In the genomic region with DNA sequence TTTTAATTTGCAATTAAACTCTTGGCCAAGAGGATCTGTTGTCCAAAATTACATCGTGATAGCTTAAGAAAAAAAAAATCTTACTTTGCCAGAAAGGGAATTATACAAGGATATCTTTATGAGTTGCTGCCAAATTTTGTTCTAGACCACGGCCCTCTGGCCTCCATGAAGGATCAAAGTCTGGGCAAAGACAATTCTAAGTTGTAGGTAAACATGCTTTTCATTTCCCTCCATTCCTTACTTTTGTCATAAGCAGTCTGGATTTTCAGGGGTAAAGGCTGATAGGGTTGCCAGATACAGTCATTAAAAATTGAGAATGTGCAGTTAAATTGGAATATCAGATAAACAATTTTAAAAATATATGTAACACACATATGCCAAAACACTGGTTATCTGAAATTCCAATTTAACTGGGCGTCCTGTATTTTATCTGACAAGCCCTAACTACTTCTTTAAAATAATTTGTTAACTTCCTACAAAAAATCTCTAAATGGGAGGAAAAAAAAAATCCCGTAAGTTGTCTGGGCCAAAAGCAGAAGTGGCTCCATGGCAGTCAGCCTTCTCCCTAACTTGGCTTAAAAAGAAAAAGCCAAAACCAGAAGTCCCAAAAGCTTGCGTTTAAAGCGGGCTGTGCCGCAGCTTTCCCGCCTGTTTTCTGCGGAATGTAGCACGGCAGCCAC, we compare ENCODE assay signal across 1 cellular context.
TF ChIP-seq lines count a peak whose summit lies in the region.

No MANE protein-coding gene starts in this region.

TF ChIP-seq in HepG2, 621 proteins besides CTCF, POLR2A, EP300 and RAD21 (continued from another document):
- TF ChIP-seq ISL2 (CRISPR knock-in tag; IDR thresholded peaks at IDR 0.05) (no peak), GABPA (IDR thresholded peaks at IDR 0.05; ENCODE audit: low read depth, low read length) (no peak), GABPA (CRISPR knock-in tag; IDR thresholded peaks at IDR 0.05; ENCODE audit: low read depth) (no peak), HNF4G (IDR thresholded peaks at IDR 0.05; ENCODE audit: borderline replicate concordance, low read depth, low read length) (no peak), HNF4G (CRISPR knock-in tag; IDR thresholded peaks at IDR 0.05; ENCODE audit: borderline replicate concordance, low read depth) (no peak), POGZ (CRISPR knock-in tag; IDR thresholded peaks at IDR 0.05) (no peak), HNF4A (CRISPR knock-in tag; IDR thresholded peaks at IDR 0.05) (peak; percentile 51; the same call in 1 of the 2 replicates), ATF7 (IDR thresholded peaks at IDR 0.05) (no peak), ATF7 (CRISPR knock-in tag; IDR thresholded peaks at IDR 0.05) (no peak), ZMAT3 (CRISPR knock-in tag; conservative IDR thresholded peaks at IDR 0.05) (no peak), SMAD3 (CRISPR knock-in tag; IDR thresholded peaks at IDR 0.05) (no peak), NFE2L2 (IDR thresholded peaks at IDR 0.05; ENCODE audit: low read length) (no peak), TMF1 (CRISPR knock-in tag; IDR thresholded peaks at IDR 0.05; ENCODE audit: low read depth) (0 out of 2 replicates have a peak, but pooled peaks have one; percentile 5), ZNF263 (CRISPR knock-in tag; IDR thresholded peaks at IDR 0.05) (no peak), CBX5 (CRISPR knock-in tag; IDR thresholded peaks at IDR 0.05; ENCODE audit: borderline replicate concordance) (no peak), KDM1A (CRISPR knock-in tag; IDR thresholded peaks at IDR 0.05) (no peak), ZNF674 (CRISPR knock-in tag; IDR thresholded peaks at IDR 0.05; ENCODE audit: low read depth) (no peak), ZNF383 (CRISPR knock-in tag; IDR thresholded peaks at IDR 0.05; ENCODE audit: borderline replicate concordance) (no peak), HES4 (CRISPR knock-in tag; IDR thresholded peaks at IDR 0.05; ENCODE audit: borderline replicate concordance) (no peak), ZFP41 (CRISPR knock-in tag; IDR thresholded peaks at IDR 0.05; ENCODE audit: borderline replicate concordance) (no peak), SP2 (CRISPR knock-in tag; IDR thresholded peaks at IDR 0.05) (no peak), ZNF768 (CRISPR knock-in tag; IDR thresholded peaks at IDR 0.05) (no peak), FOXA3 (CRISPR knock-in tag; IDR thresholded peaks at IDR 0.05) (peak; percentile 49; the same call in 1 of the 2 replicates), ZBTB20 (CRISPR knock-in tag; IDR thresholded peaks at IDR 0.05; ENCODE audit: borderline replicate concordance, low read depth) (no peak), ZNF747 (CRISPR knock-in tag; IDR thresholded peaks at IDR 0.05; ENCODE audit: borderline replicate concordance) (0 out of 2 replicates have a peak, but pooled peaks have one; percentile 43)
- TF ChIP-seq, protein P1, sequence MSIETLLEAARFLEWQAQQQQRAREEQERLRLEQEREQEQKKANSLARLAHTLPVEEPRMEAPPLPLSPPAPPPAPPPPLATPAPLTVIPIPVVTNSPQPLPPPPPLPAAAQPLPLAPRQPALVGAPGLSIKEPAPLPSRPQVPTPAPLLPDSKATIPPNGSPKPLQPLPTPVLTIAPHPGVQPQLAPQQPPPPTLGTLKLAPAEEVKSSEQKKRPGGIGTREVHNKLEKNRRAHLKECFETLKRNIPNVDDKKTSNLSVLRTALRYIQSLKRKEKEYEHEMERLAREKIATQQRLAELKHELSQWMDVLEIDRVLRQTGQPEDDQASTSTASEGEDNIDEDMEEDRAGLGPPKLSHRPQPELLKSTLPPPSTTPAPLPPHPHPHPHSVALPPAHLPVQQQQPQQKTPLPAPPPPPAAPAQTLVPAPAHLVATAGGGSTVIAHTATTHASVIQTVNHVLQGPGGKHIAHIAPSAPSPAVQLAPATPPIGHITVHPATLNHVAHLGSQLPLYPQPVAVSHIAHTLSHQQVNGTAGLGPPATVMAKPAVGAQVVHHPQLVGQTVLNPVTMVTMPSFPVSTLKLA (IDR thresholded peaks at IDR 0.05): no peak
- TF ChIP-seq, protein P2, sequence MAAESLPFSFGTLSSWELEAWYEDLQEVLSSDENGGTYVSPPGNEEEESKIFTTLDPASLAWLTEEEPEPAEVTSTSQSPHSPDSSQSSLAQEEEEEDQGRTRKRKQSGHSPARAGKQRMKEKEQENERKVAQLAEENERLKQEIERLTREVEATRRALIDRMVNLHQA (CRISPR knock-in tag; IDR thresholded peaks at IDR 0.05): no peak
- TF ChIP-seq, protein P3, sequence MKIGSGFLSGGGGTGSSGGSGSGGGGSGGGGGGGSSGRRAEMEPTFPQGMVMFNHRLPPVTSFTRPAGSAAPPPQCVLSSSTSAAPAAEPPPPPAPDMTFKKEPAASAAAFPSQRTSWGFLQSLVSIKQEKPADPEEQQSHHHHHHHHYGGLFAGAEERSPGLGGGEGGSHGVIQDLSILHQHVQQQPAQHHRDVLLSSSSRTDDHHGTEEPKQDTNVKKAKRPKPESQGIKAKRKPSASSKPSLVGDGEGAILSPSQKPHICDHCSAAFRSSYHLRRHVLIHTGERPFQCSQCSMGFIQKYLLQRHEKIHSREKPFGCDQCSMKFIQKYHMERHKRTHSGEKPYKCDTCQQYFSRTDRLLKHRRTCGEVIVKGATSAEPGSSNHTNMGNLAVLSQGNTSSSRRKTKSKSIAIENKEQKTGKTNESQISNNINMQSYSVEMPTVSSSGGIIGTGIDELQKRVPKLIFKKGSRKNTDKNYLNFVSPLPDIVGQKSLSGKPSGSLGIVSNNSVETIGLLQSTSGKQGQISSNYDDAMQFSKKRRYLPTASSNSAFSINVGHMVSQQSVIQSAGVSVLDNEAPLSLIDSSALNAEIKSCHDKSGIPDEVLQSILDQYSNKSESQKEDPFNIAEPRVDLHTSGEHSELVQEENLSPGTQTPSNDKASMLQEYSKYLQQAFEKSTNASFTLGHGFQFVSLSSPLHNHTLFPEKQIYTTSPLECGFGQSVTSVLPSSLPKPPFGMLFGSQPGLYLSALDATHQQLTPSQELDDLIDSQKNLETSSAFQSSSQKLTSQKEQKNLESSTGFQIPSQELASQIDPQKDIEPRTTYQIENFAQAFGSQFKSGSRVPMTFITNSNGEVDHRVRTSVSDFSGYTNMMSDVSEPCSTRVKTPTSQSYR (CRISPR knock-in tag; IDR thresholded peaks at IDR 0.05; ENCODE audit: borderline replicate concordance): no peak
- TF ChIP-seq, protein P4, sequence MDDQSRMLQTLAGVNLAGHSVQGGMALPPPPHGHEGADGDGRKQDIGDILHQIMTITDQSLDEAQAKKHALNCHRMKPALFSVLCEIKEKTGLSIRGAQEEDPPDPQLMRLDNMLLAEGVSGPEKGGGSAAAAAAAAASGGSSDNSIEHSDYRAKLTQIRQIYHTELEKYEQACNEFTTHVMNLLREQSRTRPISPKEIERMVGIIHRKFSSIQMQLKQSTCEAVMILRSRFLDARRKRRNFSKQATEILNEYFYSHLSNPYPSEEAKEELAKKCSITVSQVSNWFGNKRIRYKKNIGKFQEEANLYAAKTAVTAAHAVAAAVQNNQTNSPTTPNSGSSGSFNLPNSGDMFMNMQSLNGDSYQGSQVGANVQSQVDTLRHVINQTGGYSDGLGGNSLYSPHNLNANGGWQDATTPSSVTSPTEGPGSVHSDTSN (CRISPR knock-in tag; IDR thresholded peaks at IDR 0.05; ENCODE audit: borderline replicate concordance): peak; percentile 72; the same call in 1 of the 2 replicates
- TF ChIP-seq, protein P5, sequence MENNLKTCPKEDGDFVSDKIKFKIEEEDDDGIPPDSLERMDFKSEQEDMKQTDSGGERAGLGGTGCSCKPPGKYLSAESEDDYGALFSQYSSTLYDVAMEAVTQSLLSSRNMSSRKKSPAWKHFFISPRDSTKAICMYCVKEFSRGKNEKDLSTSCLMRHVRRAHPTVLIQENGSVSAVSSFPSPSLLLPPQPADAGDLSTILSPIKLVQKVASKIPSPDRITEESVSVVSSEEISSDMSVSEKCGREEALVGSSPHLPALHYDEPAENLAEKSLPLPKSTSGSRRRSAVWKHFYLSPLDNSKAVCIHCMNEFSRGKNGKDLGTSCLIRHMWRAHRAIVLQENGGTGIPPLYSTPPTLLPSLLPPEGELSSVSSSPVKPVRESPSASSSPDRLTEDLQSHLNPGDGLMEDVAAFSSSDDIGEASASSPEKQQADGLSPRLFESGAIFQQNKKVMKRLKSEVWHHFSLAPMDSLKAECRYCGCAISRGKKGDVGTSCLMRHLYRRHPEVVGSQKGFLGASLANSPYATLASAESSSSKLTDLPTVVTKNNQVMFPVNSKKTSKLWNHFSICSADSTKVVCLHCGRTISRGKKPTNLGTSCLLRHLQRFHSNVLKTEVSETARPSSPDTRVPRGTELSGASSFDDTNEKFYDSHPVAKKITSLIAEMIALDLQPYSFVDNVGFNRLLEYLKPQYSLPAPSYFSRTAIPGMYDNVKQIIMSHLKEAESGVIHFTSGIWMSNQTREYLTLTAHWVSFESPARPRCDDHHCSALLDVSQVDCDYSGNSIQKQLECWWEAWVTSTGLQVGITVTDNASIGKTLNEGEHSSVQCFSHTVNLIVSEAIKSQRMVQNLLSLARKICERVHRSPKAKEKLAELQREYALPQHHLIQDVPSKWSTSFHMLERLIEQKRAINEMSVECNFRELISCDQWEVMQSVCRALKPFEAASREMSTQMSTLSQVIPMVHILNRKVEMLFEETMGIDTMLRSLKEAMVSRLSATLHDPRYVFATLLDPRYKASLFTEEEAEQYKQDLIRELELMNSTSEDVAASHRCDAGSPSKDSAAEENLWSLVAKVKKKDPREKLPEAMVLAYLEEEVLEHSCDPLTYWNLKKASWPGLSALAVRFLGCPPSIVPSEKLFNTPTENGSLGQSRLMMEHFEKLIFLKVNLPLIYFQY (CRISPR knock-in tag; IDR thresholded peaks at IDR 0.05; ENCODE audit: borderline replicate concordance): no peak
- TF ChIP-seq, protein P6, sequence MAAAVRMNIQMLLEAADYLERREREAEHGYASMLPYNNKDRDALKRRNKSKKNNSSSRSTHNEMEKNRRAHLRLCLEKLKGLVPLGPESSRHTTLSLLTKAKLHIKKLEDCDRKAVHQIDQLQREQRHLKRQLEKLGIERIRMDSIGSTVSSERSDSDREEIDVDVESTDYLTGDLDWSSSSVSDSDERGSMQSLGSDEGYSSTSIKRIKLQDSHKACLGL (CRISPR knock-in tag; IDR thresholded peaks at IDR 0.05): no peak
TF ChIP-seq in HepG2: peak in this region for 27.
